In the genomic region with DNA sequence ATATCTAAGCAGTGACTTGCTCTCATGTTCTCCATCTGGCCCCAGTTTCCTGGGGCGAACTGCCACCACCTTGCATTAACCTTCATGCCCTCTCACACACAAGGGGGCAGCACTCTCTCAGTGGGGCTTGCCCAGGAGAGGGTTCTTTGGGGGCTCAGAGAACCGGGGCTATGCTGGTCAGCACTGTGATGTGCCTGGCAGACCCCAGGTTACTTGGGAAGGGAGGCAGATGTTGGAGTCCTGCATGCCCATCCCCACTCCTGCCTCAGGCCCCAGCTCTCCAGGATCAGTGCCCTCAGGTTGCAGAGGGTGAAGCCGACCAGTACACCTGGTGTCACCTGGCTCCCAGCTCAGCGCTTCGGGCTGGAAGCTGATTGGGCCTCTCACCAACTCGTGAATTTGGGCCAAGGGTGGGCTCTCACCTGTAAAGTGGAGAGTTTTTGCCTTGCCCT, we compare ENCODE assay signal across 15 cellular contexts.
A peak's percentile ranks its signal among the peaks of the same experiment; 100 is the strongest.
DNase-seq lines count a peak whose midpoint lies in the region; ATAC-seq and TF ChIP-seq lines count a peak whose summit lies in the region.
"Had no signal": no experiment of that assay in that cellular context is flagged by ENCODE, and none has a peak within 500 bp of the region (broad histone marks: within the 10 kb centered on the region; RNA-seq: fewer than 3 reads in every experiment).

No MANE protein-coding gene starts in this region.

- ATAC-seq in GM21529 (IDR thresholded peaks at IDR 0.05; ENCODE audit: unreplicated experiment) (no peak), GM18505 (IDR thresholded peaks at IDR 0.05; ENCODE audit: unreplicated experiment) (no peak)
- no peak for ATAC-seq in naive thymus-derived CD4-positive, alpha-beta T cell
- ATAC-seq: activated naive CD8-positive, alpha-beta T cell treated with anti-CD3 and anti-CD28 coated beads, Interleukin-2, amount 50 U/mL, for 24 hours had no signal

- no peak overlapping the region for H2AFZ ChIP-seq in OCI-LY1 (ENCODE audit: low read length)

- H3K27me3 Mint-ChIP-seq in naive thymus-derived CD4-positive, alpha-beta T cell = peaks cover 18 to 54% (median 29%) of the 10 kb centered on the region in 5 donors

- no peak overlapping the region for H3K27ac ChIP-seq in OCI-LY1 (ENCODE audit: low read depth, low read length, poor library complexity, severe bottlenecking)
- H3K27ac ChIP-seq in naive thymus-derived CD4-positive, alpha-beta T cell (ENCODE audit: low read depth, low read length) = no peak overlapping the region

- H3K4me3 ChIP-seq in BE2C (ENCODE audit: low read depth, low read length) (no peak overlapping the region), OCI-LY1 (ENCODE audit: low read depth, low read length, poor library complexity, severe bottlenecking) (no peak overlapping the region), fibroblast of mammary gland (ENCODE audit: control insufficient read depth, low read depth, low read length) (no peak overlapping the region)
- H3K4me3 ChIP-seq in naive thymus-derived CD4-positive, alpha-beta T cell (ENCODE audit: low read length) = no peak overlapping the region
- H3K4me3 ChIP-seq: mucosa of descending colon had no signal

- H3K4me1 ChIP-seq in BE2C (no peaks in the 10 kb centered on the region), OCI-LY1 (ENCODE audit: insufficient read depth, low read length, severe bottlenecking) (no peaks in the 10 kb centered on the region)
- H3K4me1 ChIP-seq in naive thymus-derived CD4-positive, alpha-beta T cell (ENCODE audit: control insufficient read depth in 2 of 2, insufficient read depth in 2 of 2, low read length in 2 of 2) = no peaks in the 10 kb centered on the region

- no peaks in the 10 kb centered on the region for H3K9me2 ChIP-seq in OCI-LY1 (ENCODE audit: low read depth, low read length)

- no peaks in the 10 kb centered on the region for H3F3A ChIP-seq in OCI-LY1 (ENCODE audit: insufficient read depth, low read length)

- TF ChIP-seq CTCF in BE2C (IDR thresholded peaks at IDR 0.05; ENCODE audit: low read depth, low read length) = peak; percentile 21
- peak; percentile 24 for TF ChIP-seq CTCF in GM13977 (IDR thresholded peaks at IDR 0.05; ENCODE audit: extremely low read depth, insufficient read depth, missing control alignments)
- peak; percentile 43 for TF ChIP-seq CTCF in OCI-LY1 (IDR thresholded peaks at IDR 0.05; ENCODE audit: low read length)
- peak; percentile 8 for TF ChIP-seq CTCF in fibroblast of mammary gland (conservative IDR thresholded peaks at IDR 0.05; ENCODE audit: control insufficient read depth, insufficient read depth, low read depth, low read length)

- H3K27ac Mint-ChIP-seq in naive thymus-derived CD4-positive, alpha-beta T cell = no peak overlapping the region
- H3K27ac Mint-ChIP-seq: activated naive CD8-positive, alpha-beta T cell treated with anti-CD3 and anti-CD28 coated beads, Interleukin-2, amount 50 U/mL, for 24 hours had no signal

- no peaks in the 10 kb centered on the region for H3K79me2 ChIP-seq in OCI-LY1 (ENCODE audit: insufficient read depth, low read length)

- H3K4me2 ChIP-seq in OCI-LY1 (ENCODE audit: low read length) = no peak overlapping the region

- POLR2A ChIA-PET in naive thymus-derived CD4-positive, alpha-beta T cell (lab: Charles Lee) = no interaction called here

- intact Hi-C loops in naive thymus-derived CD4-positive, alpha-beta T cell (cut with micrococcal nuclease) = no loop called here

- H3K27me3 ChIP-seq in BE2C (no peaks in the 10 kb centered on the region), OCI-LY1 (ENCODE audit: insufficient read depth, low read length) (no peaks in the 10 kb centered on the region)
- no peaks in the 10 kb centered on the region for H3K27me3 ChIP-seq in naive thymus-derived CD4-positive, alpha-beta T cell (ENCODE audit: control insufficient read depth in 2 of 2, insufficient read depth in 2 of 2, low read length in 2 of 2)

- CTCF ChIA-PET in naive thymus-derived CD4-positive, alpha-beta T cell (lab: Charles Lee) = no interaction called here

- in situ Hi-C loops in GM13977 (cut with MboI; ENCODE audit: low pct_unique_long_range_greater_than_20kb, low sequenced_read_pairs, unreplicated experiment) = no loop called here

- H3K36me3 ChIP-seq in BE2C (no peaks in the 10 kb centered on the region), OCI-LY1 (ENCODE audit: insufficient read depth, low read length) (no peaks in the 10 kb centered on the region)
- no peaks in the 10 kb centered on the region for H3K36me3 ChIP-seq in naive thymus-derived CD4-positive, alpha-beta T cell (ENCODE audit: control insufficient read depth in 2 of 3, insufficient read depth in 3 of 3, low read length in 3 of 3)

- H3K9me3 Mint-ChIP-seq in naive thymus-derived CD4-positive, alpha-beta T cell = peaks cover 0 to 9% (median 7%) of the 10 kb centered on the region in 11 donors

- no peaks in the 10 kb centered on the region for H3K4me1 Mint-ChIP-seq in naive thymus-derived CD4-positive, alpha-beta T cell
- H3K4me1 Mint-ChIP-seq: activated naive CD8-positive, alpha-beta T cell treated with anti-CD3 and anti-CD28 coated beads, Interleukin-2, amount 50 U/mL, for 24 hours; central memory CD8-positive, alpha-beta T cell had no signal

- DNase-seq in BE2C = no peak
- DNase-seq in GM13977 (ENCODE audit: low spot score) = no peak
- no peak for DNase-seq in fibroblast of mammary gland (ENCODE audit: low read depth)
- DNase-seq in pons (ENCODE audit: low spot score) = no peak
- DNase-seq in naive thymus-derived CD4-positive, alpha-beta T cell = no peak
- DNase-seq: activated naive CD8-positive, alpha-beta T cell treated with anti-CD3 and anti-CD28 coated beads, Interleukin-2, amount 50 U/mL, for 24 hours; mucosa of descending colon; NCI-H1105 treated with DMSO at 0.1 percent for 48 hours; SHP77 treated with DMSO at 0.1 percent for 48 hours; stimulated activated CD4-positive, alpha-beta T cell treated with anti-CD3 and anti-CD28 coated beads, Interleukin-12 subunit alpha, Interleukin-12 subunit beta, amount 100 ng/mL, for 4 hours; T-helper 2 cell had no signal

- peaks cover 0 to 6% (median 0%) of the 10 kb centered on the region in 5 donors for H3K36me3 Mint-ChIP-seq in naive thymus-derived CD4-positive, alpha-beta T cell

- TF ChIP-seq POLR2A in GM18505 (IDR thresholded peaks at IDR 0.05; ENCODE audit: borderline replicate concordance, extremely low read depth, insufficient read depth, insufficient read length) = no peak

- H3K9ac ChIP-seq in OCI-LY1 (ENCODE audit: low read length) = no peak overlapping the region

- no peak overlapping the region for H3K4me3 Mint-ChIP-seq in naive thymus-derived CD4-positive, alpha-beta T cell
- H3K4me3 Mint-ChIP-seq: activated naive CD8-positive, alpha-beta T cell treated with anti-CD3 and anti-CD28 coated beads, Interleukin-2, amount 50 U/mL, for 24 hours; central memory CD8-positive, alpha-beta T cell had no signal

- H4K20me1 ChIP-seq in OCI-LY1 (ENCODE audit: insufficient read depth, low read length) = no peaks in the 10 kb centered on the region

- H3K9me3 ChIP-seq in BE2C (no peaks in the 10 kb centered on the region), OCI-LY1 (ENCODE audit: low read length) (no peaks in the 10 kb centered on the region)
- H3K9me3 ChIP-seq in naive thymus-derived CD4-positive, alpha-beta T cell (ENCODE audit: control insufficient read depth in 2 of 3, low read length in 3 of 3) = no peaks in the 10 kb centered on the region
- H3K9me3 ChIP-seq: mucosa of descending colon had no signal
